In genomic region chr2:72927619-72928537, GRCh38 we compare ENCODE assay signal across 19 cellular contexts. TPM values are rescaled to one million over a fixed set of nuclear protein-coding genes. Genes with fewer than 3 reads are reported as not detected.
"Had no signal": no experiment of that assay in that cellular context is flagged by ENCODE, and none has a peak within 500 bp of the region (broad histone marks: within the 10 kb centered on the region; RNA-seq: fewer than 3 reads in every experiment).

No MANE protein-coding gene starts in this region.

- H3K4me3 Mint-ChIP-seq: activated B cell treated with CpG ODN at 0.5 μM for 24 hours; activated naive CD8-positive, alpha-beta T cell; naive thymus-derived CD4-positive, alpha-beta T cell had no signal

- H3K4me1 ChIP-seq: breast epithelium, prostate gland, right lobe of liver had no signal

- DNase-seq: activated B cell treated with CpG ODN at 0.5 μM for 24 hours; activated CD4-positive, alpha-beta T cell treated with anti-CD3 and anti-CD28 coated beads, Interleukin-2, amount 50 U/mL, for 1 hour; anterior cingulate cortex; glutamatergic neuron; right lobe of liver; stimulated activated CD4-positive, alpha-beta T cell treated with anti-CD3 and anti-CD28 coated beads, Interleukin-12 subunit alpha, Interleukin-12 subunit beta, amount 100 ng/mL, for 4 hours; stimulated activated naive CD4-positive, alpha-beta T cell treated with Interleukin-2 at 50 U/mL for 16 hours had no signal

- H3K27ac ChIP-seq: breast epithelium, esophagus muscularis mucosa, prostate gland, right lobe of liver had no signal

- H3K36me3 Mint-ChIP-seq: activated naive CD8-positive, alpha-beta T cell; naive thymus-derived CD4-positive, alpha-beta T cell had no signal

- H3K9me3 Mint-ChIP-seq: activated B cell treated with CpG ODN at 0.5 μM for 24 hours; activated T-helper 2 cell treated with anti-CD3 and anti-CD28 coated beads, Interferon-gamma antibody, Interleukin-2, Interleukin-4, amounts not matched to agents 10 μg/mL and 5 μg/mL and 100 μg/mL, durations not matched to agents 14 hours and 24 hours and 36 hours had no signal

- H3K4me3 ChIP-seq: breast epithelium, esophagus muscularis mucosa, prostate gland, right lobe of liver had no signal

- H3K27ac Mint-ChIP-seq: activated B cell treated with CpG ODN at 0.5 μM for 24 hours; activated naive CD8-positive, alpha-beta T cell; activated T-helper 2 cell treated with anti-CD3 and anti-CD28 coated beads, Interferon-gamma antibody, Interleukin-2, Interleukin-4, amounts not matched to agents 10 μg/mL and 5 μg/mL and 100 μg/mL, durations not matched to agents 14 hours and 24 hours and 36 hours; naive thymus-derived CD4-positive, alpha-beta T cell had no signal

- H3K36me3 ChIP-seq: breast epithelium, esophagus muscularis mucosa, prostate gland, right lobe of liver had no signal

- ATAC-seq: naive thymus-derived CD4-positive, alpha-beta T cell; right lobe of liver; SK-N-SH treated with all-trans-retinoic acid at 6 μM for 48 hours had no signal

- H3K9me3 ChIP-seq: breast epithelium, esophagus muscularis mucosa, prostate gland, right lobe of liver had no signal

- FAIRE-seq: endometrium had no signal

RNA-seq across cellular contexts. Expression of gene EMX1, which starts 10.6 kb away (rescaled TPM):
- total RNA-seq: activated T-helper 2 cell treated with anti-CD3 and anti-CD28 coated beads, Interferon-gamma antibody, Interleukin-2, Interleukin-4, amounts not matched to agents 10 μg/mL and 5 μg/mL and 100 μg/mL, durations not matched to agents 14 hours and 24 hours and 36 hours; esophagus muscularis mucosa; fibroblast of villous mesenchyme; lung microvascular endothelial cell; naive thymus-derived CD4-positive, alpha-beta T cell; T-helper 1 cell treated with Interleukin-12 subunit alpha and Interleukin-12 subunit beta and Interleukin-4 antibody, amounts not matched to agents 30 ng/mL and 1 ng/mL, for 36 hours; urinary bladder had no signal
- polyA plus RNA-seq: naive thymus-derived CD4-positive, alpha-beta T cell; urinary bladder had no signal
